Comparison of ENCODE assay signal across 9 cellular contexts in genomic region chr2:42794271-42795046, GRCh38. TPM values are rescaled to one million over a fixed set of nuclear protein-coding genes. Genes with fewer than 3 reads are reported as not detected.
DNase-seq lines count a peak whose midpoint lies in the region; ATAC-seq and TF ChIP-seq lines count a peak whose summit lies in the region.
"Had no signal": no experiment of that assay in that cellular context is flagged by ENCODE, and none has a peak within 500 bp of the region (broad histone marks: within the 10 kb centered on the region; RNA-seq: fewer than 3 reads in every experiment).

No MANE protein-coding gene starts in this region.

- H3K27me3 ChIP-seq in psoas muscle (ENCODE audit: insufficient read depth in 3 of 3, low read length in 2 of 3), result peaks cover 0 to 18% (median 0%) of the 10 kb centered on the region in 3 donors

- DNase-seq in DMS53 treated with DMSO at 0.1 percent for 48 hours (lab: John Stamatoyannopoulos, UW; ENCODE audit: unreplicated experiment), result peak; percentile 13
- DNase-seq in NCI-H460 (ENCODE audit: extremely low read depth, low read depth), result peak; percentile 9
- peak; percentile 39 for DNase-seq in fibroblast of villous mesenchyme (ENCODE audit: low read depth)
- peak in 1 of 2 donors; percentile 59 for DNase-seq in psoas muscle
- no peak for DNase-seq in central memory CD4-positive, alpha-beta T cell
- no peak for DNase-seq in stimulated activated CD4-positive, alpha-beta T cell treated with anti-CD3 and anti-CD28 coated beads, Interleukin-4, amount 100 ng/mL, for 1 hour
- DNase-seq in DMS79 (lab: John Stamatoyannopoulos, UW), result no peak
- DNase-seq in NCI-H146 treated with DMSO at 0.1 percent for 48 hours (lab: John Stamatoyannopoulos, UW; ENCODE audit: unreplicated experiment), result no peak
- DNase-seq: NCI-H1092 had no signal

- TF ChIP-seq CTCF in fibroblast of villous mesenchyme (IDR thresholded peaks at IDR 0.05; ENCODE audit: insufficient read depth, low read depth, low read length) (peak; percentile 57), psoas muscle (IDR thresholded peaks at IDR 0.05) (peak; percentile 31)

- peak overlapping the region; percentile 44 for H3K27ac ChIP-seq in psoas muscle

- H3K4me3 ChIP-seq in fibroblast of villous mesenchyme (ENCODE audit: low read depth, low read length), result no peak overlapping the region
- H3K4me3 ChIP-seq in psoas muscle, result no peak overlapping the region

- no peaks in the 10 kb centered on the region for H3K36me3 ChIP-seq in psoas muscle (ENCODE audit: insufficient read depth in 1 of 2, low read depth in 1 of 2)

- H3K4me1 ChIP-seq in psoas muscle, result no peaks in the 10 kb centered on the region

- WGBS in psoas muscle, 3 donors, result 48 to 74% (median 57%) methylated on average over 8 of the region's 8 CpGs

- H3K9me3 ChIP-seq in psoas muscle, result no peaks in the 10 kb centered on the region

- ATAC-seq in psoas muscle, result peak; percentile 46 to 68 (median 60)

- intact Hi-C loops in psoas muscle (cut with DNase I), result no loop called here

RNA-seq across cellular contexts. Expression of gene HAAO, which starts 2.1 kb away (rescaled TPM):
- total RNA-seq in NCI-H460 (2014; rRNA removed; shearing (Covaris generic)), result not detected in 2 replicates
- not detected in 2 replicates for polyA plus RNA-seq in NCI-H460 (2014; cell fraction: nucleus; rRNA removed)
- total RNA-seq in fibroblast of villous mesenchyme (0.43 and 1.6 TPM in 2 replicates), psoas muscle (1 to 10 TPM in 3 of 4 donors, under 1 TPM in 1; 0.78 to 4.9 (median 1.9) TPM)
- under 1 TPM; 0.78 to 0.93 (median 0.80) TPM for polyA plus RNA-seq in psoas muscle

RNA-seq across cellular contexts. Expression of gene OXER1, which starts 30.5 kb away (rescaled TPM):
- total RNA-seq in NCI-H460 (2014; rRNA removed; shearing (Covaris generic)), result not detected in 2 replicates
- polyA plus RNA-seq in NCI-H460 (2014; cell fraction: nucleus; rRNA removed), result not detected in 2 replicates
- total RNA-seq in fibroblast of villous mesenchyme (under 0.01 TPM in 2 replicates), psoas muscle (1 to 10 TPM in 1 of 4 donors, under 1 TPM in 3; 0.19 to 1.2 (median 0.26) TPM)
- polyA plus RNA-seq in psoas muscle, result under 1 TPM; 0.04 to 0.35 (median 0.16) TPM

Comparison
In these comparisons a context has a peak if more than half of its experiments do, and no peak if none do; other contexts are left out.
1. DNase-seq: peak in DMS53 treated with DMSO at 0.1 percent for 48 hours (single experiment), NCI-H460 (single experiment) and fibroblast of villous mesenchyme (single experiment); none in central memory CD4-positive, alpha-beta T cell (single experiment), stimulated activated CD4-positive, alpha-beta T cell treated with anti-CD3 and anti-CD28 coated beads, Interleukin-4, amount 100 ng/mL, for 1 hour (single experiment), DMS79 (single experiment) and NCI-H146 treated with DMSO at 0.1 percent for 48 hours (single experiment).